In the genomic region with DNA sequence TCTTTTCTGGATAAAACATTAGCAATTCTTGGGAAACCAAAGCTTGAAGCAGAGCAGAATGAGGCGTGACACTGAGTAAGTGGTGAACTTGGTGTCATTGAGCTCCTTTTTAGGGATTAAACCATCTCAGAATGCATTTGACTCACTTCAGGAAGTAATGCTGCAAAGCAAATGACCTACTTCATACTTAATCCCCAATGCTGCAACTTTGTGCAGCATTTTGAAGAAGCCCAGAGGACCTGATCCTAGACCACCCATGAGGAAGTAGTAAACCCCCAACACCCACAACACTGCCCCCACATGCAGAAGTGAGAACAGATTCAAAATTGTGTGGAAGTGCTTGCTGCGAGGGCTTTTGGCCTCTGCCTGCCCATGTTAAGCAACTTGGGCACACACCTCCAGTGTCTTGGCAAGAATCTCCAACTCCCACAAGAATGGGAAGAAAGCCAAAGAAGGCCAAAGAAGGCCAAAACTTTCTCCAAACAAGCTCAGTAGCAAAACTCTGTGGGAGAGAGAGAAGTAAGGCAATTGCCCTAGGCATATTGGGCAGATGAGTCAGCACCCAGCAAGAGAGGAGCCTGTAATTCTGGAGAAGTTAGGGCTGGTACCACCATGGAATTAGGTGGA, we compare ENCODE assay signal across 10 cellular contexts.
DNase-seq lines count a peak whose midpoint lies in the region; ATAC-seq, FAIRE-seq and TF ChIP-seq lines count a peak whose summit lies in the region.
"Had no signal": no experiment of that assay in that cellular context is flagged by ENCODE, and none has a peak within 500 bp of the region (broad histone marks: within the 10 kb centered on the region; RNA-seq: fewer than 3 reads in every experiment).

No MANE protein-coding gene starts in this region.

- H3K9ac ChIP-seq in GM12878 (ENCODE audit: control insufficient read depth, insufficient read depth, low read length) = peak overlapping the region; percentile 69

- no peaks in the 10 kb centered on the region for H3K36me3 ChIP-seq in GM12878 (ENCODE audit: control insufficient read depth in 2 of 2, insufficient read depth in 2 of 2, low read length in 1 of 2)
- peaks cover 4% of the 10 kb centered on the region for H3K36me3 ChIP-seq in mucosa of descending colon (ENCODE audit: low read depth)
- H3K36me3 ChIP-seq: adrenal gland had no signal

- H3K4me3 Mint-ChIP-seq in mesothelial cell of epicardium = no peak overlapping the region

- TF ChIP-seq POLR2A in GM12878 (IDR thresholded peaks at IDR 0.05; ENCODE audit: low read depth, low read length) = no peak

- H3K4me1 ChIP-seq in GM12878 (ENCODE audit: control insufficient read depth, insufficient read depth, low read length) = peaks cover 43% of the 10 kb centered on the region
- peaks cover 6% of the 10 kb centered on the region for H3K4me1 ChIP-seq in mucosa of descending colon (ENCODE audit: low read depth)
- H3K4me1 ChIP-seq: psoas muscle had no signal

- BruUV-seq in GM12878 (replicated peaks; lab: Mats Ljungman, UMichigan) = no TSS peak

- no peak overlapping the region for H3K27ac Mint-ChIP-seq in mesothelial cell of epicardium

- peak; percentile 73 for DNase-seq in AG09319 (ENCODE audit: extremely low read depth, low read depth)
- DNase-seq in HL-60 (ENCODE audit: low read depth in 1 of 2, low spot score in 1 of 2) = peak; percentile 66 to 73
- peak; percentile 71 for DNase-seq in GM12878 (ENCODE audit: low read depth, low spot score)
- DNase-seq in mucosa of descending colon = peak in 1 of 3 donors; percentile 16
- DNase-seq in mesothelial cell of epicardium (ENCODE audit: low spot score in 2 of 2, unreplicated experiment in 2 of 2) = no peak
- no peak for DNase-seq in SHP77 (lab: John Stamatoyannopoulos, UW)
- DNase-seq: psoas muscle had no signal

- H3K27me3 ChIP-seq in HL-60 (ENCODE audit: insufficient read depth, poor library complexity, severe bottlenecking) = no peaks in the 10 kb centered on the region
- no peaks in the 10 kb centered on the region for H3K27me3 ChIP-seq in GM12878 (replicated peaks in 1 of 2; ENCODE audit: control insufficient read depth in 2 of 2, insufficient read depth in 2 of 2, low read length in 1 of 2)
- H3K27me3 ChIP-seq: adrenal gland had no signal

- SMC1A ChIA-PET in GM12878 (lab: Charles Lee; ENCODE audit: uncharacterized antibody, unreplicated experiment) = interaction anchor here (0.6 to 11.5 kb wide), 50 partner anchors 10 to 753 kb away, joined by 3 to 225 read pairs (median 6); a partner anchor contains a TSS

- no peak overlapping the region for H3K4me3 ChIP-seq in HL-60 (replicated peaks; ENCODE audit: insufficient read depth, low read length)
- H3K4me3 ChIP-seq in GM12878 = no peak overlapping the region; the same call in 1 of the 2 replicates
- no peak overlapping the region for H3K4me3 ChIP-seq in mucosa of descending colon
- H3K4me3 ChIP-seq: adrenal gland, psoas muscle had no signal

- H4K20me1 ChIP-seq in GM12878 (ENCODE audit: control insufficient read depth, insufficient read depth) = no peaks in the 10 kb centered on the region

- POLR2A ChIA-PET in GM12878 (lab: Charles Lee) = interaction anchor here (0.5 to 4.1 kb wide), 15 partner anchors 9 to 756 kb away, joined by 3 to 64 read pairs (median 3); a partner anchor contains a TSS

- H3K27me3 Mint-ChIP-seq in mesothelial cell of epicardium (ENCODE audit: low read depth) = peaks cover 1% of the 10 kb centered on the region

- no peak overlapping the region for H2AFZ ChIP-seq in GM12878 (ENCODE audit: control insufficient read depth, low read depth, low read length)

- intact Hi-C loops in GM12878 (cut with micrococcal nuclease; ENCODE audit: unreplicated experiment) (loop anchor here (2.0 to 5.0 kb wide), 3 partner anchors 151 to 755 kb away; no protein-coding TSS in a partner anchor), mucosa of descending colon (cut with DNase I, micrococcal nuclease) (loop anchor here in 1 of 2 donors (5.0 kb wide), 1 partner anchor 452 kb away; no protein-coding TSS in a partner anchor)

- H3K27ac ChIP-seq in HL-60 (replicated peaks) (peak overlapping the region; percentile 16; the same call in 1 of the 2 replicates), GM12878 (ENCODE audit: control insufficient read depth, insufficient read depth) (peak overlapping the region; percentile 89)
- H3K27ac ChIP-seq: psoas muscle had no signal

- TF ChIP-seq RAD21 in GM12878 (IDR thresholded peaks at IDR 0.05; ENCODE audit: insufficient read depth, low read depth, low read length) = no peak

- RAD21 ChIA-PET in GM12878 (lab: Charles Lee; ENCODE audit: unreplicated experiment) = interaction anchor here (0.7 to 7.9 kb wide), 44 partner anchors 10 to 907 kb away, joined by 3 to 322 read pairs (median 5); a partner anchor contains a TSS

- H3K79me2 ChIP-seq in GM12878 (ENCODE audit: control insufficient read depth, insufficient read depth, low read length) = no peaks in the 10 kb centered on the region; the same call in none of the 2 replicates

- FAIRE-seq in GM12878 (lab: Jason Lieb, UNC) = no peak

- ATAC-seq in GM12878 (peak; percentile 51), mucosa of descending colon (peak; percentile 54), HG03025 (IDR thresholded peaks at IDR 0.05; ENCODE audit: low FRiP score, unreplicated experiment) (no peak), GM18502 (IDR thresholded peaks at IDR 0.05; ENCODE audit: poor library complexity, unreplicated experiment) (no peak)

- peaks cover 7% of the 10 kb centered on the region; the same call in 2 of the 3 replicates for H3K9me3 ChIP-seq in GM12878 (replicated peaks; ENCODE audit: control insufficient read depth, insufficient read depth, low read length)
- H3K9me3 ChIP-seq in mucosa of descending colon = no peaks in the 10 kb centered on the region
- H3K9me3 ChIP-seq: adrenal gland, psoas muscle had no signal

- H3K4me1 Mint-ChIP-seq in mesothelial cell of epicardium = no peaks in the 10 kb centered on the region

- in situ Hi-C loops in GM12878 (cut with MboI) = loop anchor here (5.0 to 10.0 kb wide), 2 partner anchors 452 to 745 kb away; no protein-coding TSS in a partner anchor

- 0% methylated on average over 2 of the region's 2 CpGs for WGBS in GM12878 (ENCODE audit: insufficient coverage, insufficient replicate concordance, low lambda C conversion rate, missing lambda C conversion rate)

- peak overlapping the region; percentile 72 for H3K4me2 ChIP-seq in GM12878 (ENCODE audit: control insufficient read depth, insufficient read depth)

- peaks cover 3% of the 10 kb centered on the region for H3K9me3 Mint-ChIP-seq in mesothelial cell of epicardium

- TF ChIP-seq CTCF in AG09319 (IDR thresholded peaks at IDR 0.05; ENCODE audit: low read depth, low read length) = no peak
- no peak for TF ChIP-seq CTCF in HL-60 (IDR thresholded peaks at IDR 0.05; ENCODE audit: insufficient read depth, low read length)
- 0 out of 6 replicates have a peak, but pooled peaks of 1 of the 3 experiments have one; percentile 6 for TF ChIP-seq CTCF in GM12878 (IDR thresholded peaks at IDR 0.05 in 2 of 3, conservative IDR thresholded peaks at IDR 0.05 in 1 of 3; ENCODE audit: control insufficient read depth in 2 of 3, extremely low read depth in 1 of 3, insufficient read depth in 1 of 3, low read depth in 3 of 3, low read length in 3 of 3)
- TF ChIP-seq CTCF in mucosa of descending colon (IDR thresholded peaks at IDR 0.05) = no peak
- no peak for TF ChIP-seq CTCF in mesothelial cell of epicardium (IDR thresholded peaks at IDR 0.05; ENCODE audit: unreplicated experiment)

- CTCF ChIA-PET in GM12878 (lab: Yijun Ruan, JAX) = interaction anchor here (0.6 to 10.6 kb wide), 34 partner anchors 10 to 1217 kb away, joined by 3 to 278 read pairs (median 4); a partner anchor contains a TSS

- H3K36me3 Mint-ChIP-seq in mesothelial cell of epicardium = no peaks in the 10 kb centered on the region

- TF ChIP-seq EP300 in GM12878 (IDR thresholded peaks at IDR 0.05; ENCODE audit: borderline replicate concordance in 1 of 2, control insufficient read depth in 1 of 2, low read depth in 2 of 2, low read length in 2 of 2) = peak in 1 of 2 experiments; percentile 32; a peak in 1 of 4 replicates

TF ChIP-seq in GM12878, 131 proteins besides CTCF, POLR2A, EP300 and RAD21 (continues in another document):
- 0 out of 2 replicates have a peak, but pooled peaks have one; percentile 69 for TF ChIP-seq WRNIP1 (IDR thresholded peaks at IDR 0.05; ENCODE audit: borderline replicate concordance, low read depth, low read length)
- TF ChIP-seq, protein P1, sequence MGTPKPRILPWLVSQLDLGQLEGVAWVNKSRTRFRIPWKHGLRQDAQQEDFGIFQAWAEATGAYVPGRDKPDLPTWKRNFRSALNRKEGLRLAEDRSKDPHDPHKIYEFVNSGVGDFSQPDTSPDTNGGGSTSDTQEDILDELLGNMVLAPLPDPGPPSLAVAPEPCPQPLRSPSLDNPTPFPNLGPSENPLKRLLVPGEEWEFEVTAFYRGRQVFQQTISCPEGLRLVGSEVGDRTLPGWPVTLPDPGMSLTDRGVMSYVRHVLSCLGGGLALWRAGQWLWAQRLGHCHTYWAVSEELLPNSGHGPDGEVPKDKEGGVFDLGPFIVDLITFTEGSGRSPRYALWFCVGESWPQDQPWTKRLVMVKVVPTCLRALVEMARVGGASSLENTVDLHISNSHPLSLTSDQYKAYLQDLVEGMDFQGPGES (IDR thresholded peaks at IDR 0.05) = no peak
- TF ChIP-seq SRF (IDR thresholded peaks at IDR 0.05; ENCODE audit: low read depth in 2 of 2, low read length in 2 of 2) = peak in 1 of 2 experiments; percentile 80; a peak in 2 of 4 replicates
- TF ChIP-seq STAT3 (IDR thresholded peaks at IDR 0.05; ENCODE audit: low read depth, low read length) = peak; percentile 82; the same call in 1 of the 2 replicates
- peak; percentile 84 for TF ChIP-seq NFIC (IDR thresholded peaks at IDR 0.05; ENCODE audit: low read depth, low read length)
- no peak for TF ChIP-seq ZSCAN29 (IDR thresholded peaks at IDR 0.05)
- TF ChIP-seq LARP7 (IDR thresholded peaks at IDR 0.05) = no peak
- TF ChIP-seq CBX5 (IDR thresholded peaks at IDR 0.05; ENCODE audit: low read depth) = no peak
- peak; percentile 54; the same call in 1 of the 2 replicates for TF ChIP-seq YY1 (IDR thresholded peaks at IDR 0.05; ENCODE audit: low read depth, low read length)
- TF ChIP-seq, protein P2, sequence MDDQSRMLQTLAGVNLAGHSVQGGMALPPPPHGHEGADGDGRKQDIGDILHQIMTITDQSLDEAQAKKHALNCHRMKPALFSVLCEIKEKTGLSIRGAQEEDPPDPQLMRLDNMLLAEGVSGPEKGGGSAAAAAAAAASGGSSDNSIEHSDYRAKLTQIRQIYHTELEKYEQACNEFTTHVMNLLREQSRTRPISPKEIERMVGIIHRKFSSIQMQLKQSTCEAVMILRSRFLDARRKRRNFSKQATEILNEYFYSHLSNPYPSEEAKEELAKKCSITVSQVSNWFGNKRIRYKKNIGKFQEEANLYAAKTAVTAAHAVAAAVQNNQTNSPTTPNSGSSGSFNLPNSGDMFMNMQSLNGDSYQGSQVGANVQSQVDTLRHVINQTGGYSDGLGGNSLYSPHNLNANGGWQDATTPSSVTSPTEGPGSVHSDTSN (IDR thresholded peaks at IDR 0.05; ENCODE audit: insufficient replicate concordance, low read depth, low read length) = no peak
- TF ChIP-seq MTA3 (IDR thresholded peaks at IDR 0.05; ENCODE audit: borderline replicate concordance, low read length) = peak; percentile 51; the same call in 1 of the 2 replicates
- TF ChIP-seq ZBED1 (IDR thresholded peaks at IDR 0.05; ENCODE audit: borderline replicate concordance) = peak; percentile 37; the same call in 1 of the 2 replicates

Comparison
In these comparisons a context has a peak if more than half of its experiments do, and no peak if none do; other contexts are left out.
1. DNase-seq: peak in AG09319 (single experiment), HL-60 (2 of 2) and GM12878 (single experiment); none in mesothelial cell of epicardium (0 of 2) and SHP77 (0 of 2).
2. ATAC-seq: peak in GM12878 (single experiment) and mucosa of descending colon (single experiment); none in HG03025 (single experiment) and GM18502 (single experiment).